8 cellular contexts compared by ENCODE assay signal in genomic region chr3:153166206-153166605, GRCh38. TPM values are rescaled to one million over a fixed set of nuclear protein-coding genes. Genes with fewer than 3 reads are reported as not detected.
A peak's percentile ranks its signal among the peaks of the same experiment; 100 is the strongest.
DNase-seq lines count a peak whose midpoint lies in the region; ATAC-seq and TF ChIP-seq lines count a peak whose summit lies in the region.

No MANE protein-coding gene starts in this region.

- H2BK15ac ChIP-seq in neuronal stem cell (ENCODE audit: low read length), result no peak overlapping the region

- BruUV-seq in HCT116 (replicated peaks; lab: Mats Ljungman, UMichigan), result no TSS peak

- WGBS in neuronal stem cell (ENCODE audit: extremely low coverage in 2 of 2, insufficient read length in 2 of 2, insufficient replicate concordance in 1 of 2), 2 donors, result no CpG with 5 or more reads among the region's 3 CpGs
- 35 to 40% (median 38%) methylated on average over 3 of the region's 3 CpGs for WGBS in ovary, 3 donors

- no peak overlapping the region for H2BK12ac ChIP-seq in neuronal stem cell (ENCODE audit: low read length)

- H3K79me2 ChIP-seq in HCT116 (ENCODE audit: insufficient read depth, low read length), result peaks cover 51% of the 10 kb centered on the region

- H3K79me1 ChIP-seq in neuronal stem cell (ENCODE audit: low read depth, low read length), result peaks cover 8% of the 10 kb centered on the region

- no peak for TF ChIP-seq EP300 in ovary (IDR thresholded peaks at IDR 0.05)

- no peaks in the 10 kb centered on the region for H3K27me3 ChIP-seq in HCT116 (ENCODE audit: insufficient read depth, low read length)
- H3K27me3 ChIP-seq in neuronal stem cell (ENCODE audit: control insufficient read depth in 3 of 3, insufficient read depth in 3 of 3, low read depth in 1 of 3, low read length in 3 of 3), result no peaks in the 10 kb centered on the region
- no peaks in the 10 kb centered on the region for H3K27me3 ChIP-seq in ovary

- RAD21 ChIA-PET in HCT116 (lab: Charles Lee; ENCODE audit: low non-redundant PET in 1 of 2, low total read pairs in 2 of 2, uncharacterized antibody in 2 of 2, unreplicated experiment in 2 of 2), result no interaction called here

- H3K27ac ChIP-seq in HCT116 (ENCODE audit: low read depth, low read length), result no peak overlapping the region
- H3K27ac ChIP-seq in neuronal stem cell (replicated peaks; ENCODE audit: low read length), result no peak overlapping the region
- H3K27ac ChIP-seq in ovary, result no peak overlapping the region

- CTCF ChIA-PET in HCT116 (lab: Charles Lee), result no interaction called here

- peak; percentile 76 for DNase-seq in A172 (ENCODE audit: low spot score)
- DNase-seq in HCT116 (ENCODE audit: low read depth, low spot score), result no peak
- peak; percentile 22 for DNase-seq in activated CD4-positive, alpha-beta T cell treated with anti-CD3 and anti-CD28 coated beads, Interleukin-2, amount 50 U/mL, for 1 hour
- peak in 1 of 2 donors; percentile 41 for DNase-seq in foreskin fibroblast
- DNase-seq in neuronal stem cell (ENCODE audit: low spot score), result no peak
- no peak for DNase-seq in ovary

- H3K18ac ChIP-seq in neuronal stem cell (ENCODE audit: low read length), result no peak overlapping the region

- H3K14ac ChIP-seq in neuronal stem cell (ENCODE audit: low read length), result no peak overlapping the region

- no peak overlapping the region for H2BK120ac ChIP-seq in neuronal stem cell (ENCODE audit: low read depth, low read length)

- H3K4ac ChIP-seq in neuronal stem cell (ENCODE audit: low read length), result no peak overlapping the region

- H3K9ac ChIP-seq in HCT116 (ENCODE audit: low read length) (no peak overlapping the region), neuronal stem cell (ENCODE audit: low read depth, low read length, poor library complexity) (no peak overlapping the region)

- no peak overlapping the region for H2AFZ ChIP-seq in HCT116 (ENCODE audit: low read depth, low read length, poor library complexity, severe bottlenecking)
- no peak overlapping the region for H2AFZ ChIP-seq in neuronal stem cell (ENCODE audit: low read length)

- no peak for TF ChIP-seq RAD21 in HCT116 (IDR thresholded peaks at IDR 0.05; ENCODE audit: low read depth)

- ATAC-seq in HCT116 (no peak), GM21447 (IDR thresholded peaks at IDR 0.05; ENCODE audit: unreplicated experiment) (no peak), GM18502 (IDR thresholded peaks at IDR 0.05; ENCODE audit: poor library complexity, unreplicated experiment) (no peak)

- POLR2A ChIA-PET in HCT116 (lab: Charles Lee), result interaction anchor here (0.7 kb wide), 1 partner anchor 118 kb away, joined by 3 read pairs; no protein-coding TSS in a partner anchor

- TF ChIP-seq POLR2A in HCT116 (IDR thresholded peaks at IDR 0.05; ENCODE audit: borderline replicate concordance, extremely low read depth, insufficient read depth, insufficient read length) (no peak), ovary (IDR thresholded peaks at IDR 0.05) (no peak)

- no peak overlapping the region for H2AK5ac ChIP-seq in neuronal stem cell (ENCODE audit: low read depth, low read length)

- H3K9me3 ChIP-seq in HCT116 (ENCODE audit: control insufficient read depth in 1 of 2, insufficient read depth in 1 of 2, low read depth in 1 of 2, low read length in 2 of 2) (no peaks in the 10 kb centered on the region), neuronal stem cell (replicated peaks in 1 of 2; ENCODE audit: control insufficient read depth in 2 of 2, insufficient read depth in 1 of 2, low read depth in 1 of 2, low read length in 2 of 2) (no peaks in the 10 kb centered on the region), ovary (no peaks in the 10 kb centered on the region)

- no peak overlapping the region for H2BK5ac ChIP-seq in neuronal stem cell (ENCODE audit: low read length)

- TF ChIP-seq CTCF in HCT116 (IDR thresholded peaks at IDR 0.05 in 2 of 3, conservative IDR thresholded peaks at IDR 0.05 in 1 of 3; ENCODE audit: borderline replicate concordance in 1 of 3, insufficient read depth in 1 of 3, low read depth in 2 of 3, low read length in 2 of 3) (no peak), foreskin fibroblast (IDR thresholded peaks at IDR 0.05; ENCODE audit: low read depth, low read length) (no peak), ovary (IDR thresholded peaks at IDR 0.05) (no peak)

- H3K4me3 ChIP-seq in HCT116 (replicated peaks in 1 of 2; ENCODE audit: low read depth in 1 of 2, low read length in 2 of 2), result no peak overlapping the region
- peak overlapping the region; percentile 90 to 94 for H3K4me3 ChIP-seq in foreskin fibroblast (ENCODE audit: low read depth in 1 of 2, low read length in 2 of 2)
- H3K4me3 ChIP-seq in neuronal stem cell (ENCODE audit: low read length in 2 of 2), result no peak overlapping the region
- H3K4me3 ChIP-seq in ovary, result no peak overlapping the region

- no peaks in the 10 kb centered on the region; the same call in 1 of the 2 replicates for H3K9me2 ChIP-seq in HCT116 (ENCODE audit: insufficient read depth)

- H3K4me1 ChIP-seq in HCT116 (ENCODE audit: control insufficient read depth in 1 of 2, insufficient read depth in 2 of 2, low read length in 2 of 2), result peaks cover 9 to 29% of the 10 kb centered on the region in 2 experiments
- peaks cover 1 to 2% of the 10 kb centered on the region in 2 donors for H3K4me1 ChIP-seq in neuronal stem cell (ENCODE audit: control insufficient read depth in 2 of 2, insufficient read depth in 1 of 2, low read depth in 1 of 2, low read length in 2 of 2)
- no peaks in the 10 kb centered on the region for H3K4me1 ChIP-seq in ovary (ENCODE audit: insufficient read depth)

- H4K91ac ChIP-seq in neuronal stem cell (ENCODE audit: low read depth, low read length, poor library complexity), result no peak overlapping the region

- H3K23ac ChIP-seq in neuronal stem cell (ENCODE audit: low read depth, low read length, poor library complexity), result no peak overlapping the region

- H3K4me2 ChIP-seq in HCT116 (ENCODE audit: low read length) (peak overlapping the region; percentile 13; the same call in 1 of the 2 replicates), neuronal stem cell (ENCODE audit: insufficient read depth, low read length, poor library complexity, severe bottlenecking) (no peak overlapping the region)

- intact Hi-C loops in HCT116 (cut with micrococcal nuclease) (loop anchor here (10.0 kb wide), 1 partner anchor 599 kb away; no protein-coding TSS in a partner anchor), ovary (cut with DNase I) (loop anchor here in 1 of 4 donors (10.0 kb wide), 1 partner anchor 129 kb away; no protein-coding TSS in a partner anchor)

- H3K36me3 ChIP-seq in HCT116 (ENCODE audit: control insufficient read depth in 1 of 2, insufficient read depth in 2 of 2, low read length in 2 of 2), result no peaks in the 10 kb centered on the region
- H3K36me3 ChIP-seq in neuronal stem cell (replicated peaks in 1 of 2; ENCODE audit: control insufficient read depth in 2 of 2, insufficient read depth in 2 of 2, low read length in 2 of 2), result peaks cover 0 to 7% of the 10 kb centered on the region in 2 donors
- H3K36me3 ChIP-seq in ovary, result no peaks in the 10 kb centered on the region

- H4K8ac ChIP-seq in neuronal stem cell (ENCODE audit: low read depth, low read length), result no peak overlapping the region

- H4K20me1 ChIP-seq in HCT116 (ENCODE audit: insufficient read depth), result peaks cover 21% of the 10 kb centered on the region

TF ChIP-seq in HCT116, 20 proteins besides CTCF, POLR2A, EP300 and RAD21:
- TF ChIP-seq EZH2phosphoT487 (IDR thresholded peaks at IDR 0.05; ENCODE audit: borderline replicate concordance) (no peak), SIN3A (IDR thresholded peaks at IDR 0.05; ENCODE audit: low read depth) (no peak), ZFX (IDR thresholded peaks at IDR 0.05) (no peak)

RNA-seq across cellular contexts. Expression of gene RAP2B, which starts 4.2 kb away (rescaled TPM):
- total RNA-seq in A172 (2014; rRNA removed; shearing (Covaris generic)), result 11.6 and 15.9 TPM in 2 replicates
- total RNA-seq in HCT116 (2021; ENCODE audit: unreplicated experiment) (24.2 TPM), ovary (10 to 100 TPM in 4 of 7 donors, 1 to 10 TPM in 3; 6.4 to 14.1 (median 11.5) TPM)
- polyA plus RNA-seq in HCT116 (2012), result 12.1 and 13.6 TPM in 2 replicates
- 13.0 TPM for polyA plus RNA-seq in neuronal stem cell (2013, experiment 1 of 2)
- polyA plus RNA-seq in neuronal stem cell (2013, experiment 2 of 2), result 13.3 TPM
- 1 to 10 TPM; 5.5 to 5.9 TPM for polyA plus RNA-seq in ovary

Comparison
In these comparisons a context has a peak if more than half of its experiments do, and no peak if none do; other contexts are left out.
1. DNase-seq: peak in A172 (single experiment) and activated CD4-positive, alpha-beta T cell treated with anti-CD3 and anti-CD28 coated beads, Interleukin-2, amount 50 U/mL, for 1 hour (single experiment); none in HCT116 (single experiment), neuronal stem cell (single experiment) and ovary (0 of 5).
2. H3K4me3 ChIP-seq: peak in foreskin fibroblast (2 of 2); none in HCT116 (0 of 2), neuronal stem cell (0 of 2) and ovary (single experiment).